Comparison of ENCODE assay signal across 23 cellular contexts in the genomic region with DNA sequence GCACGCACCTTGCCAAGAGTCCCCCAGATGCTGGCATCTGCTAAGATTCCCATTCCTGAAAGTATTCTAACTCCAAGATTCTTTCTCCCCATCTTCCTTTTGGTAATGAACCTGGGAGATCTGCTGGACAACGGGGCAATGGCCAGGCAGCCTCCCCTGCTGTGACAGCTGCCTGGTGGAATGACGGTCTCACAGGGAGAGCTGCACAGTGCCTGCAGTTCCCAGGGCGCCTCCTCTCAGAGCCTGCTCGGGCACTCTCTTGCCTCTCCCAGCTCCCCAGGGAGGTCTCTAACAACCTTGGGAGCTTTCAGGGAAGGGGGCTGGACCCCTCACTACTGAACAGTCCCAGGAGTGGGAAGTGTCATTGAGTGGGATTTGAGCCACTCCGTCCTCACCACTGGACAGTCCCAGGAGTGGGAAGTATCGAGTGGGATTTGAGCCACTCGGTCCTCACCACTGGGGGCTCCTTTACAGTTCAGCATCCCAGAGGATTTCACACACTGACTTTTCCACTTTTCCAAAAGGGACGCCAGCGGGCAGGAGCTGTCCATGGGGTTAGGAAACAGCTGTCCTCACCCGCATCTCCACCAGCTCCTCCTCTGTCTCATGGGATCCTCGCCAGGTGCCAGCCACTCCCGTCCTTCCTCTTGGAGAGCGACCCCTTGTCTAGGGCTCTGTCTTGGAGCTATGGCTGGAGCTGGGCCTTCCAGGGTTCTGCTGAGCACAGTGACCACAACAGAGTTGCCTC.
DNase-seq lines count a peak whose midpoint lies in the region; ATAC-seq and TF ChIP-seq lines count a peak whose summit lies in the region.
"Had no signal": no experiment of that assay in that cellular context is flagged by ENCODE, and none has a peak within 500 bp of the region (broad histone marks: within the 10 kb centered on the region; RNA-seq: fewer than 3 reads in every experiment).

No MANE protein-coding gene starts in this region.

- intact Hi-C loops in posterior vena cava (cut with DNase I) (no loop called here), sciatic nerve (cut with DNase I) (no loop called here)

- TF ChIP-seq CTCF in glutamatergic neuron (IDR thresholded peaks at IDR 0.05; ENCODE audit: partially characterized antibody, unreplicated experiment) (no peak), mesothelial cell of epicardium (IDR thresholded peaks at IDR 0.05; ENCODE audit: unreplicated experiment) (no peak)

- no peak for ATAC-seq in sciatic nerve
- ATAC-seq: activated CD8-positive, alpha-beta T cell treated with anti-CD3 and anti-CD28 coated beads for 36 hours; esophagus mucosa; left colon; mucosa of descending colon had no signal

- H3K36me3 Mint-ChIP-seq in glutamatergic neuron (ENCODE audit: unreplicated experiment) (peaks cover 13% of the 10 kb centered on the region), mesothelial cell of epicardium (no peaks in the 10 kb centered on the region)
- H3K36me3 Mint-ChIP-seq: CD8-positive, alpha-beta memory T cell had no signal

- H3K27ac Mint-ChIP-seq in glutamatergic neuron (ENCODE audit: unreplicated experiment) = peak overlapping the region; percentile 7
- no peak overlapping the region for H3K27ac Mint-ChIP-seq in mesothelial cell of epicardium
- H3K27ac Mint-ChIP-seq: activated CD8-positive, alpha-beta T cell treated with anti-CD3 and anti-CD28 coated beads for 36 hours had no signal

- DNase-seq in AG08395 (ENCODE audit: low spot score) = peak; percentile 42
- peak; percentile 54 for DNase-seq in HuH-7 (ENCODE audit: low spot score)
- DNase-seq in glutamatergic neuron = no peak
- DNase-seq in posterior vena cava (ENCODE audit: low spot score) = peak; percentile 57
- DNase-seq in sciatic nerve (ENCODE audit: low spot score) = no peak
- DNase-seq in cortex of kidney (lab: John Stamatoyannopoulos, UW) = no peak
- no peak for DNase-seq in mesothelial cell of epicardium (ENCODE audit: low spot score in 2 of 2, unreplicated experiment in 2 of 2)
- no peak for DNase-seq in NCI-H748 (lab: John Stamatoyannopoulos, UW; ENCODE audit: unreplicated experiment)
- DNase-seq: activated CD4-positive, CD25-positive, alpha-beta regulatory T cell; activated CD8-positive, alpha-beta T cell treated with anti-CD3 and anti-CD28 coated beads for 36 hours; amygdala; DND-41; effector CD4-positive, alpha-beta T cell; H7; left colon; NCI-H1105; NCI-H2081 treated with DMSO at 0.1 percent for 48 hours; RPMI8226; T1000 had no signal

- H3K9me3 Mint-ChIP-seq in glutamatergic neuron (ENCODE audit: unreplicated experiment) = peaks cover 5% of the 10 kb centered on the region
- H3K9me3 Mint-ChIP-seq in mesothelial cell of epicardium = peaks cover 12% of the 10 kb centered on the region
- H3K9me3 Mint-ChIP-seq: activated CD8-positive, alpha-beta T cell treated with anti-CD3 and anti-CD28 coated beads for 36 hours; CD8-positive, alpha-beta memory T cell; central memory CD8-positive, alpha-beta T cell had no signal

- H3K4me1 Mint-ChIP-seq in glutamatergic neuron (ENCODE audit: low read depth, unreplicated experiment) (peaks cover 15% of the 10 kb centered on the region), mesothelial cell of epicardium (peaks cover 7% of the 10 kb centered on the region)
- H3K4me1 Mint-ChIP-seq: central memory CD8-positive, alpha-beta T cell had no signal

- H3K27me3 Mint-ChIP-seq in glutamatergic neuron (ENCODE audit: unreplicated experiment) (peaks cover 8% of the 10 kb centered on the region), mesothelial cell of epicardium (ENCODE audit: low read depth) (no peaks in the 10 kb centered on the region)
- H3K27me3 Mint-ChIP-seq: activated CD8-positive, alpha-beta T cell treated with anti-CD3 and anti-CD28 coated beads for 36 hours; central memory CD8-positive, alpha-beta T cell had no signal

- H3K4me3 Mint-ChIP-seq in glutamatergic neuron (ENCODE audit: unreplicated experiment) (no peak overlapping the region), mesothelial cell of epicardium (no peak overlapping the region)
- H3K4me3 Mint-ChIP-seq: activated CD8-positive, alpha-beta T cell treated with anti-CD3 and anti-CD28 coated beads for 36 hours; CD8-positive, alpha-beta memory T cell; central memory CD8-positive, alpha-beta T cell had no signal

Comparison
In these comparisons a context has a peak if more than half of its experiments do, and no peak if none do; other contexts are left out.
1. DNase-seq: peak in AG08395 (single experiment), HuH-7 (single experiment) and posterior vena cava (single experiment); none in glutamatergic neuron (single experiment), sciatic nerve (single experiment), cortex of kidney (single experiment), mesothelial cell of epicardium (0 of 2) and NCI-H748 (single experiment).